Comparison of ENCODE assay signal across 8 cellular contexts in the genomic region with DNA sequence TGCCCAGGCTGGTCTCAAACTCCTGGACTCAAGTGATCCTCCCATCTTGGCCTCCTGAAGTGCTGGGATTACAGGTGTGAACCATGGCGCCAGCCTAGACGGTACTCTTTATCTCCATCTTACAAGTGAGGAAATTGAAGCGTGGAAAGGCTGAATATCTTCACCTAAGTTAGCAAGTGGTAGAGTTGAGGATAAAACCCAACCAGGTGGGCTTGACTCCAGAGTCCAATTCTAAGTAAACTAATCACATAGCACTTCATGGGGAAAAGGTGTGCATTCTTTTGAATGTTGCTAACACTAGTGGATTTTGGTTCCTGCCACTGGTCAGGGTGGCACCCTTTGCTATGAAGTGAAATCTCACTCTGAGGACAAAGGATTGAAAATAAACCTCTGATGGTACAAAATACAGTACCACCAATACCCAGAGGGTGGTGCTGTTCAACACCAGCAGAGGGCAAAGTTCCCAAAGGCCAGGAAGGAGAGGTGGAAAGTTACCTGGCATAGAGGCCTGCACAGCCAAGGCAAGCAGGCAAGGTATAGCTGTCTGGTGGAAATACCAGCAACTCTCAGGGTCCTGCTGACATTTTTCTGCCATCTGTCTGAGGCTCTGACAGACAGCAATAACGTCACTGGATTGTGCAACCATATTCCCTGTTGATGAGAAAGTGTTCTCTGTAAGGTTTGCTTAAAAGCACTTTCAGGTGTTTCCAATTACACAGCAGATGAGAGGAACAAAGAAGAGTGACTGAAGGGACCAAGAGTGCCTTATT. TPM values are rescaled to one million over a fixed set of nuclear protein-coding genes. Genes with fewer than 3 reads are reported as not detected.
DNase-seq lines count a peak whose midpoint lies in the region; ATAC-seq and TF ChIP-seq lines count a peak whose summit lies in the region.

No MANE protein-coding gene starts in this region.

- intact Hi-C loops in natural killer cell (cut with micrococcal nuclease), result loop anchor here (1.0 kb wide), 1 partner anchor 90 kb away; no protein-coding TSS in a partner anchor

- DNase-seq in AG08396 (ENCODE audit: low spot score) (peak; percentile 52), GM12864 (ENCODE audit: low read depth) (no peak), NCI-H1436 treated with DMSO at 0.1 percent for 48 hours (lab: John Stamatoyannopoulos, UW) (peak; percentile 38), fibroblast of lung (ENCODE audit: low read depth in 2 of 2) (peak; percentile 27 to 59), natural killer cell (no peak)
- peak; percentile 54 for DNase-seq in activated CD8-positive, alpha-beta T cell treated with anti-CD3 and anti-CD28 coated beads, Interleukin-2, amount 10 ng/mL, durations not matched to agents 7 days and 5 days

- TF ChIP-seq CTCF in GM12864 (IDR thresholded peaks at IDR 0.05; ENCODE audit: low read depth, low read length, missing control alignments) (peak; percentile 79), fibroblast of lung (conservative IDR thresholded peaks at IDR 0.05 in 1 of 2, IDR thresholded peaks at IDR 0.05 in 1 of 2; ENCODE audit: low read depth in 1 of 2, low read length in 2 of 2) (peak; percentile 90 to 93), natural killer cell (IDR thresholded peaks at IDR 0.05) (peak; percentile 82)

- no peaks in the 10 kb centered on the region for H3K79me2 ChIP-seq in fibroblast of lung (ENCODE audit: control insufficient read depth, insufficient read depth, low read length)

- H3K4me2 ChIP-seq in fibroblast of lung (ENCODE audit: extremely low read depth, insufficient read depth, low read length), result no peak overlapping the region

- no peaks in the 10 kb centered on the region for H3K9me3 ChIP-seq in fibroblast of lung (ENCODE audit: control insufficient read depth, insufficient read depth, low read depth, low read length)

- H4K20me1 ChIP-seq in fibroblast of lung (ENCODE audit: control insufficient read depth, extremely low read depth, insufficient read depth, low read length), result no peaks in the 10 kb centered on the region

- no peaks in the 10 kb centered on the region for H3K27me3 ChIP-seq in fibroblast of lung (ENCODE audit: control insufficient read depth, insufficient read depth, low read length)

- peak overlapping the region; percentile 4 for H3K27ac ChIP-seq in fibroblast of lung (ENCODE audit: insufficient read depth, low read length)

- H3K4me1 ChIP-seq in fibroblast of lung (ENCODE audit: control insufficient read depth, extremely low read depth, insufficient read depth, low read length), result peaks cover 2% of the 10 kb centered on the region

- no peaks in the 10 kb centered on the region for H3K4me1 Mint-ChIP-seq in activated CD8-positive, alpha-beta T cell treated with anti-CD3 and anti-CD28 coated beads, Interleukin-2, amount 10 ng/mL, durations not matched to agents 7 days and 5 days (ENCODE audit: low read depth)
- no peaks in the 10 kb centered on the region for H3K4me1 Mint-ChIP-seq in natural killer cell

- POLR2A ChIA-PET in activated CD8-positive, alpha-beta T cell treated with anti-CD3 and anti-CD28 coated beads, Interleukin-2, amount 10 ng/mL, durations not matched to agents 7 days and 5 days (lab: Charles Lee), result no interaction called here

- no peak overlapping the region for H2AFZ ChIP-seq in fibroblast of lung (ENCODE audit: low read length)

- H3K4me3 Mint-ChIP-seq in activated CD8-positive, alpha-beta T cell treated with anti-CD3 and anti-CD28 coated beads, Interleukin-2, amount 10 ng/mL, durations not matched to agents 7 days and 5 days, result no peak overlapping the region
- H3K4me3 Mint-ChIP-seq in natural killer cell, result no peak overlapping the region

- CTCF ChIA-PET in activated CD8-positive, alpha-beta T cell treated with anti-CD3 and anti-CD28 coated beads, Interleukin-2, amount 10 ng/mL, durations not matched to agents 7 days and 5 days (lab: Charles Lee), result interaction anchor here (0.9 to 7.2 kb wide), 11 partner anchors 9 to 90 kb away, joined by 3 to 49 read pairs (median 4); no protein-coding TSS in a partner anchor

- H3K36me3 Mint-ChIP-seq in activated CD8-positive, alpha-beta T cell treated with anti-CD3 and anti-CD28 coated beads, Interleukin-2, amount 10 ng/mL, durations not matched to agents 7 days and 5 days (ENCODE audit: low read depth), result peaks cover 65% of the 10 kb centered on the region
- H3K36me3 Mint-ChIP-seq in natural killer cell, result peaks cover 16% of the 10 kb centered on the region

- peak; percentile 54 for ATAC-seq in activated CD8-positive, alpha-beta T cell treated with anti-CD3 and anti-CD28 coated beads, Interleukin-2, amount 10 ng/mL, durations not matched to agents 7 days and 5 days
- ATAC-seq in natural killer cell (peak; percentile 68 to 76 (median 69)), GM19328 (IDR thresholded peaks at IDR 0.05; ENCODE audit: unreplicated experiment) (no peak), HG03159 (IDR thresholded peaks at IDR 0.05; ENCODE audit: unreplicated experiment) (no peak)

- peak overlapping the region; percentile 3 for H3K27ac Mint-ChIP-seq in activated CD8-positive, alpha-beta T cell treated with anti-CD3 and anti-CD28 coated beads, Interleukin-2, amount 10 ng/mL, durations not matched to agents 7 days and 5 days
- peak overlapping the region in 1 of 2 donors; percentile 42 for H3K27ac Mint-ChIP-seq in natural killer cell

- H3K9me3 Mint-ChIP-seq in activated CD8-positive, alpha-beta T cell treated with anti-CD3 and anti-CD28 coated beads, Interleukin-2, amount 10 ng/mL, durations not matched to agents 7 days and 5 days (ENCODE audit: insufficient read depth), result no peaks in the 10 kb centered on the region
- H3K9me3 Mint-ChIP-seq in natural killer cell, result no peaks in the 10 kb centered on the region

- no peaks in the 10 kb centered on the region for H3K27me3 Mint-ChIP-seq in activated CD8-positive, alpha-beta T cell treated with anti-CD3 and anti-CD28 coated beads, Interleukin-2, amount 10 ng/mL, durations not matched to agents 7 days and 5 days (ENCODE audit: low read depth)
- H3K27me3 Mint-ChIP-seq in natural killer cell (ENCODE audit: low read depth in 2 of 2), result no peaks in the 10 kb centered on the region

- H3K36me3 ChIP-seq in fibroblast of lung (ENCODE audit: control insufficient read depth, insufficient read depth, low read length), result peaks cover 33% of the 10 kb centered on the region

- H3K9ac ChIP-seq in fibroblast of lung (ENCODE audit: insufficient read depth, low read length), result no peak overlapping the region

- H3K4me3 ChIP-seq in GM12864 (ENCODE audit: low read depth, low read length) (no peak overlapping the region), fibroblast of lung (replicated peaks in 1 of 4; ENCODE audit: control extremely low read depth in 1 of 4, insufficient read depth in 1 of 4, low read depth in 3 of 4, low read length in 4 of 4) (no peak overlapping the region)

RNA-seq across cellular contexts. Expression of a gene that starts 17.6 kb away (rescaled TPM):
- 10 to 100 TPM; 35.8 to 36.2 TPM for total RNA-seq in activated CD8-positive, alpha-beta T cell treated with anti-CD3 and anti-CD28 coated beads, Interleukin-2, amount 10 ng/mL, durations not matched to agents 7 days and 5 days
- total RNA-seq in fibroblast of lung (33.4 and 39.3 TPM in 2 replicates), natural killer cell (10 to 100 TPM; 11.3 to 18.7 (median 12.7) TPM)
- 60.2 and 69.6 TPM in 2 replicates for polyA plus RNA-seq in fibroblast of lung
- 41.3 and 48.9 TPM in 2 replicates for polyA plus RNA-seq in fibroblast of lung (2012)
- polyA minus RNA-seq in fibroblast of lung (ENCODE audit: low replicate concordance), result 166 and 196 TPM in 2 replicates

RNA-seq across cellular contexts. Expression of a gene that starts 17.7 kb away (rescaled TPM):
- total RNA-seq in activated CD8-positive, alpha-beta T cell treated with anti-CD3 and anti-CD28 coated beads, Interleukin-2, amount 10 ng/mL, durations not matched to agents 7 days and 5 days, result 10 to 100 TPM; 47.1 to 48.2 TPM
- total RNA-seq in fibroblast of lung (32.7 and 33.1 TPM in 2 replicates), natural killer cell (10 to 100 TPM; 36.9 to 44.4 (median 37.6) TPM)
- polyA plus RNA-seq in fibroblast of lung, result 39.5 and 45.4 TPM in 2 replicates
- polyA plus RNA-seq in fibroblast of lung (2012), result 39.9 and 45.4 TPM in 2 replicates
- 11.7 and 34.6 TPM in 2 replicates for polyA minus RNA-seq in fibroblast of lung (ENCODE audit: low replicate concordance)

RNA-seq across cellular contexts. Expression of a gene that starts 34.7 kb away (rescaled TPM):
- 10 to 100 TPM; 71.7 to 73.3 TPM for total RNA-seq in activated CD8-positive, alpha-beta T cell treated with anti-CD3 and anti-CD28 coated beads, Interleukin-2, amount 10 ng/mL, durations not matched to agents 7 days and 5 days
- 43.7 and 64.7 TPM in 2 replicates for total RNA-seq in fibroblast of lung
- 44.7 and 53.9 TPM in 2 replicates for polyA plus RNA-seq in fibroblast of lung
- polyA plus RNA-seq in fibroblast of lung (2012), result 49.4 and 55.7 TPM in 2 replicates
- 171 and 187 TPM in 2 replicates for polyA minus RNA-seq in fibroblast of lung (ENCODE audit: low replicate concordance)
- 10 to 100 TPM; 53.8 to 68.4 (median 61.7) TPM for total RNA-seq in natural killer cell

RNA-seq across cellular contexts. Expression of a gene that starts 35.2 kb away (rescaled TPM):
- 1 to 10 TPM in 1 of 2 experiments, under 1 TPM in 1; 0.58 to 1.1 TPM for total RNA-seq in activated CD8-positive, alpha-beta T cell treated with anti-CD3 and anti-CD28 coated beads, Interleukin-2, amount 10 ng/mL, durations not matched to agents 7 days and 5 days
- total RNA-seq in fibroblast of lung, result 20.3 and 22.0 TPM in 2 replicates
- 10.7 and 15.0 TPM in 2 replicates for polyA plus RNA-seq in fibroblast of lung
- 16.4 and 28.3 TPM in 2 replicates for polyA plus RNA-seq in fibroblast of lung (2012)
- 7.2 and 12.7 TPM in 2 replicates for polyA minus RNA-seq in fibroblast of lung (ENCODE audit: low replicate concordance)
- total RNA-seq in natural killer cell, result 1 to 10 TPM in 1 of 3 donors, under 1 TPM in 2; 0.70 to 1.1 (median 0.75) TPM

RNA-seq across cellular contexts. Expression of a gene that starts 37.6 kb away (rescaled TPM):
- 100 to 1,000 TPM; 517 to 529 TPM for total RNA-seq in activated CD8-positive, alpha-beta T cell treated with anti-CD3 and anti-CD28 coated beads, Interleukin-2, amount 10 ng/mL, durations not matched to agents 7 days and 5 days
- total RNA-seq in fibroblast of lung, result 165 and 209 TPM in 2 replicates
- 498 and 510 TPM in 2 replicates for polyA plus RNA-seq in fibroblast of lung
- 484 and 528 TPM in 2 replicates for polyA plus RNA-seq in fibroblast of lung (2012)
- polyA minus RNA-seq in fibroblast of lung (ENCODE audit: low replicate concordance), result 451 and 453 TPM in 2 replicates
- 100 to 1,000 TPM in 1 of 3 donors, 10 to 100 TPM in 2; 92.6 to 104 (median 96.0) TPM for total RNA-seq in natural killer cell

Comparison
In these comparisons a context has a peak if more than half of its experiments do, and no peak if none do; other contexts are left out.
1. DNase-seq: peak in AG08396 (single experiment), NCI-H1436 treated with DMSO at 0.1 percent for 48 hours (single experiment), activated CD8-positive, alpha-beta T cell treated with anti-CD3 and anti-CD28 coated beads, Interleukin-2, amount 10 ng/mL, durations not matched to agents 7 days and 5 days (single experiment) and fibroblast of lung (2 of 2); none in GM12864 (single experiment) and natural killer cell (single experiment).
2. ATAC-seq: peak in activated CD8-positive, alpha-beta T cell treated with anti-CD3 and anti-CD28 coated beads, Interleukin-2, amount 10 ng/mL, durations not matched to agents 7 days and 5 days (single experiment) and natural killer cell (3 of 3); none in GM19328 (single experiment) and HG03159 (single experiment).
3. Peak in every context shown above with its lines, with median percentiles within 50 percentile points of each other: CTCF ChIP-seq.